Comparison of ENCODE assay signal across 8 cellular contexts in the genomic region with DNA sequence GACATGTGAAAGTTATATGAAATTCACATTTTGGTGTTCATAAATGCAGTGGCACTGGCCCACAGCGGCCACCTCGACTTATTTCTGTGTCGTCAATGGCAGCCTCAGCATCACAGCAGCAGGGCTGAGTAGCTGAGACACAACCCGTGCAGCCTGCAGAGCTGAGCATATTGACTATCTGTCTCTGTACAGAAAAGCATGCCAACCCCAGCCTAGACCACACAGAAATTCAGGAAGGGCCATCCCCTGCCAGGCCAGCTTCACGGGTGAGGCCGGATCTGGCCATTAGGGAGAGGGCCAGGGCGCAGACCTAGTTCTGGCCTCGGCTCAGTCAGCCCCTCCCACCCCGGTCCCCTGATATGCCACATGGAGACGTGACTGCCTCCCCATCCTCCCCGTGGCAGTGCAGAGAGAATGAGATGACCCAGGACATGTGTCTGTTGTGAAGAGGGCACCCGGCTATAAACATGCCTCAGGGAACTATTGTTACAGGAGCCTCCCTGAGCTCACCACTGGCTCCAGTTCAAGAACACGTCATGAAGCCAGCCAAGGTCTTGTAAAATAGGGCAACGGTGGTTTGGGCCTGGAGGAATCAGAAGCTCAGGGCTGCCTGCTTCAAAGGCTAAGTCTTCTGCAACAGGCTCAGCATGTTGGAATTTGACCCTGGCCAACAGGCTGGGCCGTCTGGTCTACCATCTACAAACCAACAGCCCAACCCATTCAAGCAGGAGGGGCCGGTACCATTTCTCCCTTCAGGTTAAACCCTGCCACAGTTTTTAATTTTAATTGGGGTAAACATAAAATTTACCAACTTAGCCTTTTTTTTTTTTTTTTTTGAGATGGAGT. TPM values are rescaled to one million over a fixed set of nuclear protein-coding genes. Genes with fewer than 3 reads are reported as not detected.
A peak's percentile ranks its signal among the peaks of the same experiment; 100 is the strongest.
DNase-seq lines count a peak whose midpoint lies in the region; ATAC-seq lines count a peak whose summit lies in the region.

No MANE protein-coding gene starts in this region.

- H3K27ac Mint-ChIP-seq in activated CD4-positive, alpha-beta memory T cell treated with anti-CD3 and anti-CD28 coated beads for 36 hours, result no peak overlapping the region

- DNase-seq in DMS 273 (lab: John Stamatoyannopoulos, UW; ENCODE audit: unreplicated experiment), result peak; percentile 83
- peak; percentile 22 for DNase-seq in NCI-H345 treated with DMSO at 0.1 percent for 48 hours (lab: John Stamatoyannopoulos, UW; ENCODE audit: unreplicated experiment)
- peak; percentile 96 for DNase-seq in dedifferentiated amniotic fluid mesenchymal stem cell (ENCODE audit: extremely low spot score)
- DNase-seq in midbrain (lab: John Stamatoyannopoulos, UW), result peak; percentile 37
- DNase-seq in KBM-7, result no peak
- no peak for DNase-seq in activated CD4-positive, alpha-beta memory T cell treated with anti-CD3 and anti-CD28 coated beads for 36 hours
- DNase-seq in GF-D8 (lab: John Stamatoyannopoulos, UW), result no peak

- no peak overlapping the region for H3K4me3 Mint-ChIP-seq in activated CD4-positive, alpha-beta memory T cell treated with anti-CD3 and anti-CD28 coated beads for 36 hours

- H3K36me3 Mint-ChIP-seq in activated CD4-positive, alpha-beta memory T cell treated with anti-CD3 and anti-CD28 coated beads for 36 hours, result no peaks in the 10 kb centered on the region

- intact Hi-C loops in activated CD4-positive, alpha-beta memory T cell treated with anti-CD3 and anti-CD28 coated beads for 36 hours (cut with micrococcal nuclease), result no loop called here

- no peaks in the 10 kb centered on the region for H3K9me3 Mint-ChIP-seq in activated CD4-positive, alpha-beta memory T cell treated with anti-CD3 and anti-CD28 coated beads for 36 hours

- CTCF ChIA-PET in activated CD4-positive, alpha-beta memory T cell treated with anti-CD3 and anti-CD28 coated beads for 36 hours (lab: Charles Lee), result no interaction called here

- POLR2A ChIA-PET in activated CD4-positive, alpha-beta memory T cell treated with anti-CD3 and anti-CD28 coated beads for 36 hours (lab: Charles Lee), result no interaction called here

- H3K4me1 Mint-ChIP-seq in activated CD4-positive, alpha-beta memory T cell treated with anti-CD3 and anti-CD28 coated beads for 36 hours (ENCODE audit: low read depth), result no peaks in the 10 kb centered on the region

- ATAC-seq in GM18873 (IDR thresholded peaks at IDR 0.05; ENCODE audit: low FRiP score, unreplicated experiment), result no peak

- in situ Hi-C loops in KBM-7 (cut with MboI; ENCODE audit: low pct_unique_long_range_greater_than_20kb, low sequenced_read_pairs), result no loop called here

- no peaks in the 10 kb centered on the region for H3K27me3 Mint-ChIP-seq in activated CD4-positive, alpha-beta memory T cell treated with anti-CD3 and anti-CD28 coated beads for 36 hours

RNA-seq across cellular contexts. Expression of gene SCARB1, which starts 25.5 kb away (rescaled TPM):
- 10 to 100 TPM; 11.4 to 12.8 TPM for total RNA-seq in activated CD4-positive, alpha-beta memory T cell treated with anti-CD3 and anti-CD28 coated beads for 36 hours

Comparison
In these comparisons a context has a peak if more than half of its experiments do, and no peak if none do; other contexts are left out.
1. DNase-seq: peak in DMS 273 (single experiment), NCI-H345 treated with DMSO at 0.1 percent for 48 hours (single experiment), dedifferentiated amniotic fluid mesenchymal stem cell (single experiment) and midbrain (single experiment); none in KBM-7 (single experiment), activated CD4-positive, alpha-beta memory T cell treated with anti-CD3 and anti-CD28 coated beads for 36 hours (single experiment) and GF-D8 (single experiment).